Comparison of ENCODE assay signal across 1 cellular context in genomic region chr2:179218848-179219594, GRCh38.
TF ChIP-seq lines count a peak whose summit lies in the region.

No MANE protein-coding gene starts in this region.

TF ChIP-seq in GM12878, 131 proteins besides CTCF, POLR2A, EP300 and RAD21 (continued from another document):
- TF ChIP-seq, protein P1, sequence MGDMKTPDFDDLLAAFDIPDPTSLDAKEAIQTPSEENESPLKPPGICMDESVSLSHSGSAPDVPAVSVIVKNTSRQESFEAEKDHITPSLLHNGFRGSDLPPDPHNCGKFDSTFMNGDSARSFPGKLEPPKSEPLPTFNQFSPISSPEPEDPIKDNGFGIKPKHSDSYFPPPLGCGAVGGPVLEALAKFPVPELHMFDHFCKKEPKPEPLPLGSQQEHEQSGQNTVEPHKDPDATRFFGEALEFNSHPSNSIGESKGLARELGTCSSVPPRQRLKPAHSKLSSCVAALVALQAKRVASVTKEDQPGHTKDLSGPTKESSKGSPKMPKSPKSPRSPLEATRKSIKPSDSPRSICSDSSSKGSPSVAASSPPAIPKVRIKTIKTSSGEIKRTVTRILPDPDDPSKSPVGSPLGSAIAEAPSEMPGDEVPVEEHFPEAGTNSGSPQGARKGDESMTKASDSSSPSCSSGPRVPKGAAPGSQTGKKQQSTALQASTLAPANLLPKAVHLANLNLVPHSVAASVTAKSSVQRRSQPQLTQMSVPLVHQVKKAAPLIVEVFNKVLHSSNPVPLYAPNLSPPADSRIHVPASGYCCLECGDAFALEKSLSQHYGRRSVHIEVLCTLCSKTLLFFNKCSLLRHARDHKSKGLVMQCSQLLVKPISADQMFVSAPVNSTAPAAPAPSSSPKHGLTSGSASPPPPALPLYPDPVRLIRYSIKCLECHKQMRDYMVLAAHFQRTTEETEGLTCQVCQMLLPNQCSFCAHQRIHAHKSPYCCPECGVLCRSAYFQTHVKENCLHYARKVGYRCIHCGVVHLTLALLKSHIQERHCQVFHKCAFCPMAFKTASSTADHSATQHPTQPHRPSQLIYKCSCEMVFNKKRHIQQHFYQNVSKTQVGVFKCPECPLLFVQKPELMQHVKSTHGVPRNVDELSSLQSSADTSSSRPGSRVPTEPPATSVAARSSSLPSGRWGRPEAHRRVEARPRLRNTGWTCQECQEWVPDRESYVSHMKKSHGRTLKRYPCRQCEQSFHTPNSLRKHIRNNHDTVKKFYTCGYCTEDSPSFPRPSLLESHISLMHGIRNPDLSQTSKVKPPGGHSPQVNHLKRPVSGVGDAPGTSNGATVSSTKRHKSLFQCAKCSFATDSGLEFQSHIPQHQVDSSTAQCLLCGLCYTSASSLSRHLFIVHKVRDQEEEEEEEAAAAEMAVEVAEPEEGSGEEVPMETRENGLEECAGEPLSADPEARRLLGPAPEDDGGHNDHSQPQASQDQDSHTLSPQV (IDR thresholded peaks at IDR 0.05), result 0 out of 2 replicates have a peak, but pooled peaks have one; percentile 27
- TF ChIP-seq BHLHE40 (IDR thresholded peaks at IDR 0.05; ENCODE audit: borderline replicate concordance in 1 of 2, low read depth in 2 of 2, low read length in 1 of 2) (no peak), ZNF384 (IDR thresholded peaks at IDR 0.05; ENCODE audit: borderline replicate concordance, low read depth, low read length) (no peak), NFIC (IDR thresholded peaks at IDR 0.05; ENCODE audit: low read depth, low read length) (no peak), ZBTB11 (CRISPR knock-in tag; IDR thresholded peaks at IDR 0.05) (no peak), YY1 (IDR thresholded peaks at IDR 0.05; ENCODE audit: low read depth, low read length) (peak; percentile 85), KDM1A (IDR thresholded peaks at IDR 0.05; ENCODE audit: borderline replicate concordance) (no peak), LARP7 (IDR thresholded peaks at IDR 0.05) (no peak), KAT2A (conservative IDR thresholded peaks at IDR 0.05; ENCODE audit: control insufficient read depth, low read depth, low read length) (no peak), ESRRA (IDR thresholded peaks at IDR 0.05; ENCODE audit: low read length) (no peak), USF1 (IDR thresholded peaks at IDR 0.05; ENCODE audit: borderline replicate concordance, extremely low read length, insufficient read depth, low read depth, low read length) (no peak), REST (IDR thresholded peaks at IDR 0.05; ENCODE audit: low read depth, low read length) (no peak), PML (IDR thresholded peaks at IDR 0.05; ENCODE audit: low read length) (no peak), SKIL (IDR thresholded peaks at IDR 0.05; ENCODE audit: low read depth, poor library complexity, severe bottlenecking) (peak; percentile 33), CBX5 (IDR thresholded peaks at IDR 0.05; ENCODE audit: low read depth) (0 out of 2 replicates have a peak, but pooled peaks have one; percentile 45), ZSCAN29 (IDR thresholded peaks at IDR 0.05) (no peak), NR2C1 (IDR thresholded peaks at IDR 0.05) (no peak), SMARCA5 (IDR thresholded peaks at IDR 0.05) (no peak), NFYA (IDR thresholded peaks at IDR 0.05; ENCODE audit: borderline replicate concordance, low read depth, low read length) (no peak), BCL11A (IDR thresholded peaks at IDR 0.05; ENCODE audit: low read depth, low read length) (no peak), PKNOX1 (IDR thresholded peaks at IDR 0.05) (no peak), BMI1 (IDR thresholded peaks at IDR 0.05; ENCODE audit: borderline replicate concordance) (no peak), BRCA1 (IDR thresholded peaks at IDR 0.05; ENCODE audit: low read depth, low read length) (no peak), IKZF2 (IDR thresholded peaks at IDR 0.05) (no peak), TCF12 (IDR thresholded peaks at IDR 0.05; ENCODE audit: low read depth, low read length) (no peak), RUNX3 (IDR thresholded peaks at IDR 0.05; ENCODE audit: low read length) (peak; percentile 52; the same call in 1 of the 2 replicates), FOXK2 (IDR thresholded peaks at IDR 0.05) (no peak), ZNF274 (IDR thresholded peaks at IDR 0.05; ENCODE audit: insufficient read depth, insufficient read length) (no peak), IKZF1 (conservative IDR thresholded peaks at IDR 0.05) (0 out of 2 replicates have a peak, but pooled peaks have one; percentile 17), HDAC6 (IDR thresholded peaks at IDR 0.05; ENCODE audit: unreplicated experiment) (no peak), RBBP5 (conservative IDR thresholded peaks at IDR 0.05) (no peak), CEBPB (IDR thresholded peaks at IDR 0.05; ENCODE audit: borderline replicate concordance in 1 of 2, low read depth in 2 of 2, low read length in 2 of 2) (no peak)
- TF ChIP-seq, protein P2, sequence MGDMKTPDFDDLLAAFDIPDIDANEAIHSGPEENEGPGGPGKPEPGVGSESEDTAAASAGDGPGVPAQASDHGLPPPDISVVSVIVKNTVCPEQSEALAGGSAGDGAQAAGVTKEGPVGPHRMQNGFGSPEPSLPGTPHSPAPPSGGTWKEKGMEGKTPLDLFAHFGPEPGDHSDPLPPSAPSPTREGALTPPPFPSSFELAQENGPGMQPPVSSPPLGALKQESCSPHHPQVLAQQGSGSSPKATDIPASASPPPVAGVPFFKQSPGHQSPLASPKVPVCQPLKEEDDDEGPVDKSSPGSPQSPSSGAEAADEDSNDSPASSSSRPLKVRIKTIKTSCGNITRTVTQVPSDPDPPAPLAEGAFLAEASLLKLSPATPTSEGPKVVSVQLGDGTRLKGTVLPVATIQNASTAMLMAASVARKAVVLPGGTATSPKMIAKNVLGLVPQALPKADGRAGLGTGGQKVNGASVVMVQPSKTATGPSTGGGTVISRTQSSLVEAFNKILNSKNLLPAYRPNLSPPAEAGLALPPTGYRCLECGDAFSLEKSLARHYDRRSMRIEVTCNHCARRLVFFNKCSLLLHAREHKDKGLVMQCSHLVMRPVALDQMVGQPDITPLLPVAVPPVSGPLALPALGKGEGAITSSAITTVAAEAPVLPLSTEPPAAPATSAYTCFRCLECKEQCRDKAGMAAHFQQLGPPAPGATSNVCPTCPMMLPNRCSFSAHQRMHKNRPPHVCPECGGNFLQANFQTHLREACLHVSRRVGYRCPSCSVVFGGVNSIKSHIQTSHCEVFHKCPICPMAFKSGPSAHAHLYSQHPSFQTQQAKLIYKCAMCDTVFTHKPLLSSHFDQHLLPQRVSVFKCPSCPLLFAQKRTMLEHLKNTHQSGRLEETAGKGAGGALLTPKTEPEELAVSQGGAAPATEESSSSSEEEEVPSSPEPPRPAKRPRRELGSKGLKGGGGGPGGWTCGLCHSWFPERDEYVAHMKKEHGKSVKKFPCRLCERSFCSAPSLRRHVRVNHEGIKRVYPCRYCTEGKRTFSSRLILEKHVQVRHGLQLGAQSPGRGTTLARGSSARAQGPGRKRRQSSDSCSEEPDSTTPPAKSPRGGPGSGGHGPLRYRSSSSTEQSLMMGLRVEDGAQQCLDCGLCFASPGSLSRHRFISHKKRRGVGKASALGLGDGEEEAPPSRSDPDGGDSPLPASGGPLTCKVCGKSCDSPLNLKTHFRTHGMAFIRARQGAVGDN (IDR thresholded peaks at IDR 0.05), result no peak
